Comparison of ENCODE assay signal across 1 cellular context in the genomic region with DNA sequence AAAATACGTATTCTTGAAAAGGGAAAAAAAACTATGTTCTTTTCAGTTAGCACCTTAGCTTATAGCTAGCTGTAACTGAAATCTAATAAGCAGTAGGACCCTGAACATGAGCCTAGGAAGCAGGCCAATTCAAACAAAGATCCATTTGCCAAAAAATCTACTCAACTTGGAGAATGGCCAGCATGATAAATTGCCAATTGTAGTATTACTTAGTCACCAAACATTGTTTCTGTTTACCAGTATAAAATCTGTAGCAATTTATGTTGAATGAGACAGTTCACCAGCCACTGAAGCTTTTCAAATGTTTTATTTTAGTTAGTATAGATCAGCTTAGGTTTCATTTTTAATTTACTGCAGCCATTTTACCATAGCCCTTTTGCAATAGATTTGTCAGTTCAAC.
TF ChIP-seq lines count a peak whose summit lies in the region.

No MANE protein-coding gene starts in this region.

TF ChIP-seq in HepG2, 621 proteins besides CTCF, POLR2A, EP300 and RAD21 (continued from another document):
- TF ChIP-seq, protein P1, sequence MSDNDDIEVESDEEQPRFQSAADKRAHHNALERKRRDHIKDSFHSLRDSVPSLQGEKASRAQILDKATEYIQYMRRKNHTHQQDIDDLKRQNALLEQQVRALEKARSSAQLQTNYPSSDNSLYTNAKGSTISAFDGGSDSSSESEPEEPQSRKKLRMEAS (IDR thresholded peaks at IDR 0.05) = no peak
- TF ChIP-seq RARA (CRISPR knock-in tag; IDR thresholded peaks at IDR 0.05) (no peak), KDM4B (CRISPR knock-in tag; IDR thresholded peaks at IDR 0.05) (no peak), REXO4 (CRISPR knock-in tag; IDR thresholded peaks at IDR 0.05; ENCODE audit: borderline replicate concordance) (no peak), ZNF724P (CRISPR knock-in tag; IDR thresholded peaks at IDR 0.05; ENCODE audit: borderline replicate concordance) (no peak), ZMYM2 (CRISPR knock-in tag; IDR thresholded peaks at IDR 0.05) (no peak), ZNF775 (CRISPR knock-in tag; IDR thresholded peaks at IDR 0.05; ENCODE audit: borderline replicate concordance) (no peak), ZNF776 (CRISPR knock-in tag; IDR thresholded peaks at IDR 0.05) (no peak), FOXK1 (CRISPR knock-in tag; IDR thresholded peaks at IDR 0.05; ENCODE audit: borderline replicate concordance, low read depth) (no peak)
- TF ChIP-seq, protein P2, sequence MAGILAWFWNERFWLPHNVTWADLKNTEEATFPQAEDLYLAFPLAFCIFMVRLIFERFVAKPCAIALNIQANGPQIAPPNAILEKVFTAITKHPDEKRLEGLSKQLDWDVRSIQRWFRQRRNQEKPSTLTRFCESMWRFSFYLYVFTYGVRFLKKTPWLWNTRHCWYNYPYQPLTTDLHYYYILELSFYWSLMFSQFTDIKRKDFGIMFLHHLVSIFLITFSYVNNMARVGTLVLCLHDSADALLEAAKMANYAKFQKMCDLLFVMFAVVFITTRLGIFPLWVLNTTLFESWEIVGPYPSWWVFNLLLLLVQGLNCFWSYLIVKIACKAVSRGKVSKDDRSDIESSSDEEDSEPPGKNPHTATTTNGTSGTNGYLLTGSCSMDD (CRISPR knock-in tag; IDR thresholded peaks at IDR 0.05) = no peak
TF ChIP-seq in HepG2: peak in this region for 0.
